ENCODE assay signal across 26 cellular contexts in genomic region chr9:131873361-131873760, GRCh38.
"Had no signal": no experiment of that assay in that cellular context is flagged by ENCODE, and none has a peak within 500 bp of the region (broad histone marks: within the 10 kb centered on the region; RNA-seq: fewer than 3 reads in every experiment).

No MANE protein-coding gene starts in this region.

- H3K79me2 ChIP-seq: hepatocyte, parathyroid adenoma had no signal

- H3K36me3 ChIP-seq: colonic mucosa, gastrocnemius medialis, neutrophil, right atrium auricular region had no signal

- H3K4me3 ChIP-seq: colonic mucosa, gastrocnemius medialis, heart left ventricle, hepatocyte, lung, mucosa of descending colon, right atrium auricular region, smooth muscle cell, testis, tibial artery had no signal

- H3K4me2 ChIP-seq: hepatocyte, smooth muscle cell had no signal

- H3K27me3 ChIP-seq: colonic mucosa, gastrocnemius medialis, heart left ventricle, hepatocyte, neutrophil, right atrium auricular region, testis, tibial artery had no signal

- ATAC-seq: esophagus mucosa; gastrocnemius medialis; heart left ventricle; left lobe of liver; mucosa of descending colon; natural killer cell treated with Interleukin-12 subunit alpha and Interleukin-12 subunit beta and Interleukin-15 and Interleukin-18, amount 100 ng/mL, for 72 hours; sciatic nerve; stimulated activated memory B cell treated with anti-CD40 and anti-IgM and Interleukin-4, amounts not matched to agents 10 μg/mL and 1 μg/mL and 100 μg/mL, for 72 hours; stimulated activated naive CD8-positive, alpha-beta T cell treated with anti-CD3 and anti-CD28 coated beads, Interleukin-15, Interleukin-2, amounts not matched to agents 100 U/mL and 50 U/mL, for 24 hours had no signal

- DNase-seq: colonic mucosa; effector CD8-positive, alpha-beta T cell; endodermal cell; foreskin fibroblast; gastrocnemius medialis; heart left ventricle; mucosa of descending colon; naive B cell; stimulated activated CD4-positive, alpha-beta T cell treated with anti-CD3 and anti-CD28 coated beads, Interleukin-2, amount 100 ng/mL, for 24 hours; stimulated activated CD4-positive, alpha-beta T cell treated with anti-CD3 and anti-CD28 coated beads, Interleukin-4, amount 100 ng/mL, for 24 hours; stimulated activated naive CD8-positive, alpha-beta T cell treated with anti-CD3 and anti-CD28 coated beads, Interleukin-15, Interleukin-2, amounts not matched to agents 100 U/mL and 50 U/mL, for 24 hours; substantia nigra; testis had no signal

- H2AFZ ChIP-seq: hepatocyte, parathyroid adenoma had no signal

- H3K27ac ChIP-seq: colonic mucosa, epithelial cell of prostate, gastrocnemius medialis, heart left ventricle, hepatocyte, neutrophil, parathyroid adenoma, right atrium auricular region, testis, tibial artery had no signal

- H3K9me3 ChIP-seq: colonic mucosa, gastrocnemius medialis, heart left ventricle, mucosa of descending colon, neutrophil, right atrium auricular region, testis, tibial artery had no signal

- H3K4me1 ChIP-seq: colonic mucosa, gastrocnemius medialis, heart left ventricle, parathyroid adenoma, right atrium auricular region, testis, tibial artery had no signal
